1 cellular context compared by ENCODE assay signal in the genomic region with DNA sequence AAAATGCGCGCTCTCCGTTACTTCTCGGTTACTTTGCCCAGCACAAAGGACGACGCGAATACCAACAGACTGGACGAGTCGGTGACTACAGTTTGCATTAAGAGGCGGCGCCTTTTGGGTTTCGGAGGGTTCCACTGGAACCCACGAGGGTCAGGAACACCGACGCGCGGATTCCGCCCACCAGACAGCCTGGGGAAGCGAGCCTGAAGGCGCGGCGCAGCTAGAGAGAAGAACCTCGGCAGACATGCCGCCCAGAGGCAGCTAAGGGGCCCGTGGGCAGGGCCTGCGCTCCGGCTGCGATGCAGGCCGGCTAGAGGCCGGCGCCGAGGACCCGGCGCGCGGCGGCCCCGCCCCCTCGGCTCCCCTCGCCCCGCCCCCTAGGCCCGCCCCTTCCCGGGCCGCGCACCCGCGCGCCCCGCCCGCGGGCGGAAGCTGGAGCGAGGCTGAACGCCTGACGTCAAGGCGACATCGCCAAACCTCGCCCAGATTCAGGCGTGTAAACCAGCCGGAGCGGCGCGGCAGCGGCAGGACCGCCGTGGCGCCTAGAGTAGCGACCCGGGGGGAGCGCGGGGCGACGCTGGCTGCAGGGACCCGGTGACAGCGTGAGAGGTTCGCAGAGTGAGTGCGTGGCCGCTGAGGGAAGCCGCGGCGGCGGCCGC.
TF ChIP-seq lines count a peak whose summit lies in the region.

A gene (plus strand): TSS at position 465 of the 659 bp plus-strand sequence. CDS start 37,826 bp downstream, outside the sequence.

TF ChIP-seq in HepG2, 621 proteins besides CTCF, POLR2A, EP300 and RAD21 (continued from another document and continues in another):
- TF ChIP-seq, protein P1, sequence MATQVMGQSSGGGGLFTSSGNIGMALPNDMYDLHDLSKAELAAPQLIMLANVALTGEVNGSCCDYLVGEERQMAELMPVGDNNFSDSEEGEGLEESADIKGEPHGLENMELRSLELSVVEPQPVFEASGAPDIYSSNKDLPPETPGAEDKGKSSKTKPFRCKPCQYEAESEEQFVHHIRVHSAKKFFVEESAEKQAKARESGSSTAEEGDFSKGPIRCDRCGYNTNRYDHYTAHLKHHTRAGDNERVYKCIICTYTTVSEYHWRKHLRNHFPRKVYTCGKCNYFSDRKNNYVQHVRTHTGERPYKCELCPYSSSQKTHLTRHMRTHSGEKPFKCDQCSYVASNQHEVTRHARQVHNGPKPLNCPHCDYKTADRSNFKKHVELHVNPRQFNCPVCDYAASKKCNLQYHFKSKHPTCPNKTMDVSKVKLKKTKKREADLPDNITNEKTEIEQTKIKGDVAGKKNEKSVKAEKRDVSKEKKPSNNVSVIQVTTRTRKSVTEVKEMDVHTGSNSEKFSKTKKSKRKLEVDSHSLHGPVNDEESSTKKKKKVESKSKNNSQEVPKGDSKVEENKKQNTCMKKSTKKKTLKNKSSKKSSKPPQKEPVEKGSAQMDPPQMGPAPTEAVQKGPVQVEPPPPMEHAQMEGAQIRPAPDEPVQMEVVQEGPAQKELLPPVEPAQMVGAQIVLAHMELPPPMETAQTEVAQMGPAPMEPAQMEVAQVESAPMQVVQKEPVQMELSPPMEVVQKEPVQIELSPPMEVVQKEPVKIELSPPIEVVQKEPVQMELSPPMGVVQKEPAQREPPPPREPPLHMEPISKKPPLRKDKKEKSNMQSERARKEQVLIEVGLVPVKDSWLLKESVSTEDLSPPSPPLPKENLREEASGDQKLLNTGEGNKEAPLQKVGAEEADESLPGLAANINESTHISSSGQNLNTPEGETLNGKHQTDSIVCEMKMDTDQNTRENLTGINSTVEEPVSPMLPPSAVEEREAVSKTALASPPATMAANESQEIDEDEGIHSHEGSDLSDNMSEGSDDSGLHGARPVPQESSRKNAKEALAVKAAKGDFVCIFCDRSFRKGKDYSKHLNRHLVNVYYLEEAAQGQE (IDR thresholded peaks at IDR 0.05; ENCODE audit: borderline replicate concordance in 1 of 2, low read depth in 1 of 2, low read length in 2 of 2): peak in 1 of 2 experiments; percentile 7; a peak in 1 of 4 replicates
- no peak for TF ChIP-seq CENPX (CRISPR knock-in tag; IDR thresholded peaks at IDR 0.05)
- no peak for TF ChIP-seq GLI4 (CRISPR knock-in tag; IDR thresholded peaks at IDR 0.05; ENCODE audit: borderline replicate concordance)
- TF ChIP-seq, protein P2, sequence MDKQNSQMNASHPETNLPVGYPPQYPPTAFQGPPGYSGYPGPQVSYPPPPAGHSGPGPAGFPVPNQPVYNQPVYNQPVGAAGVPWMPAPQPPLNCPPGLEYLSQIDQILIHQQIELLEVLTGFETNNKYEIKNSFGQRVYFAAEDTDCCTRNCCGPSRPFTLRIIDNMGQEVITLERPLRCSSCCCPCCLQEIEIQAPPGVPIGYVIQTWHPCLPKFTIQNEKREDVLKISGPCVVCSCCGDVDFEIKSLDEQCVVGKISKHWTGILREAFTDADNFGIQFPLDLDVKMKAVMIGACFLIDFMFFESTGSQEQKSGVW (CRISPR knock-in tag; IDR thresholded peaks at IDR 0.05; ENCODE audit: borderline replicate concordance): no peak
- no peak for TF ChIP-seq ZNF3 (CRISPR knock-in tag; IDR thresholded peaks at IDR 0.05)
- no peak for TF ChIP-seq SIX1 (CRISPR knock-in tag; IDR thresholded peaks at IDR 0.05; ENCODE audit: borderline replicate concordance)
- TF ChIP-seq ZFP82 (CRISPR knock-in tag; IDR thresholded peaks at IDR 0.05; ENCODE audit: borderline replicate concordance): 0 out of 2 replicates have a peak, but pooled peaks have one; percentile 58
- TF ChIP-seq TP53 (CRISPR knock-in tag; conservative IDR thresholded peaks at IDR 0.05): peak; percentile 76; the same call in 1 of the 2 replicates
- peak; percentile 76; the same call in 1 of the 2 replicates for TF ChIP-seq ZNF891 (CRISPR knock-in tag; IDR thresholded peaks at IDR 0.05)
- TF ChIP-seq, protein P3, sequence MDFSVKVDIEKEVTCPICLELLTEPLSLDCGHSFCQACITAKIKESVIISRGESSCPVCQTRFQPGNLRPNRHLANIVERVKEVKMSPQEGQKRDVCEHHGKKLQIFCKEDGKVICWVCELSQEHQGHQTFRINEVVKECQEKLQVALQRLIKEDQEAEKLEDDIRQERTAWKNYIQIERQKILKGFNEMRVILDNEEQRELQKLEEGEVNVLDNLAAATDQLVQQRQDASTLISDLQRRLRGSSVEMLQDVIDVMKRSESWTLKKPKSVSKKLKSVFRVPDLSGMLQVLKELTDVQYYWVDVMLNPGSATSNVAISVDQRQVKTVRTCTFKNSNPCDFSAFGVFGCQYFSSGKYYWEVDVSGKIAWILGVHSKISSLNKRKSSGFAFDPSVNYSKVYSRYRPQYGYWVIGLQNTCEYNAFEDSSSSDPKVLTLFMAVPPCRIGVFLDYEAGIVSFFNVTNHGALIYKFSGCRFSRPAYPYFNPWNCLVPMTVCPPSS (IDR thresholded peaks at IDR 0.05): no peak
- no peak for TF ChIP-seq ZNF468 (CRISPR knock-in tag; IDR thresholded peaks at IDR 0.05)
- TF ChIP-seq, protein P4, sequence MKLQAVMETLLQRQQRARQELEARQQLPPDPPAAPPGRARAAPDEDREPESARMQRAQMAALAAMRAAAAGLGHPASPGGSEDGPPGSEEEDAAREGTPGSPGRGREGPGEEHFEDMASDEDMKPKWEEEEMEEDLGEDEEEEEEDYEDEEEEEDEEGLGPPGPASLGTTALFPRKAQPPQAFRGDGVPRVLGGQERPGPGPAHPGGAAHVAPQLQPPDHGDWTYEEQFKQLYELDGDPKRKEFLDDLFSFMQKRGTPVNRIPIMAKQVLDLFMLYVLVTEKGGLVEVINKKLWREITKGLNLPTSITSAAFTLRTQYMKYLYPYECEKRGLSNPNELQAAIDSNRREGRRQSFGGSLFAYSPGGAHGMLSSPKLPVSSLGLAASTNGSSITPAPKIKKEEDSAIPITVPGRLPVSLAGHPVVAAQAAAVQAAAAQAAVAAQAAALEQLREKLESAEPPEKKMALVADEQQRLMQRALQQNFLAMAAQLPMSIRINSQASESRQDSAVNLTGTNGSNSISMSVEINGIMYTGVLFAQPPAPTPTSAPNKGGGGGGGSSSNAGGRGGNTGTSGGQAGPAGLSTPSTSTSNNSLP (IDR thresholded peaks at IDR 0.05; ENCODE audit: low read depth, low read length): no peak
- TF ChIP-seq, protein P5, sequence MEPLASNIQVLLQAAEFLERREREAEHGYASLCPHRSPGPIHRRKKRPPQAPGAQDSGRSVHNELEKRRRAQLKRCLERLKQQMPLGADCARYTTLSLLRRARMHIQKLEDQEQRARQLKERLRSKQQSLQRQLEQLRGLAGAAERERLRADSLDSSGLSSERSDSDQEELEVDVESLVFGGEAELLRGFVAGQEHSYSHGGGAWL (CRISPR knock-in tag; IDR thresholded peaks at IDR 0.05): peak; percentile 79; the same call in 1 of the 2 replicates
- no peak for TF ChIP-seq REPIN1 (CRISPR knock-in tag; IDR thresholded peaks at IDR 0.05; ENCODE audit: borderline replicate concordance, low read depth)
- peak; percentile 76; the same call in 1 of the 2 replicates for TF ChIP-seq TMF1 (CRISPR knock-in tag; IDR thresholded peaks at IDR 0.05; ENCODE audit: low read depth)
- TF ChIP-seq, protein P6, sequence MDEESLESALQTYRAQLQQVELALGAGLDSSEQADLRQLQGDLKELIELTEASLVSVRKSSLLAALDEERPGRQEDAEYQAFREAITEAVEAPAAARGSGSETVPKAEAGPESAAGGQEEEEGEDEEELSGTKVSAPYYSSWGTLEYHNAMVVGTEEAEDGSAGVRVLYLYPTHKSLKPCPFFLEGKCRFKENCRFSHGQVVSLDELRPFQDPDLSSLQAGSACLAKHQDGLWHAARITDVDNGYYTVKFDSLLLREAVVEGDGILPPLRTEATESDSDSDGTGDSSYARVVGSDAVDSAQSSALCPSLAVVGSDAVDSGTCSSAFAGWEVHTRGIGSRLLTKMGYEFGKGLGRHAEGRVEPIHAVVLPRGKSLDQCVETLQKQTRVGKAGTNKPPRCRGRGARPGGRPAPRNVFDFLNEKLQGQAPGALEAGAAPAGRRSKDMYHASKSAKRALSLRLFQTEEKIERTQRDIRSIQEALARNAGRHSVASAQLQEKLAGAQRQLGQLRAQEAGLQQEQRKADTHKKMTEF (CRISPR knock-in tag; IDR thresholded peaks at IDR 0.05): peak; percentile 72
- no peak for TF ChIP-seq ZFP62 (CRISPR knock-in tag; IDR thresholded peaks at IDR 0.05)
- peak; percentile 81 for TF ChIP-seq ZSCAN21 (CRISPR knock-in tag; IDR thresholded peaks at IDR 0.05; ENCODE audit: borderline replicate concordance)
- no peak for TF ChIP-seq FOXP1 (IDR thresholded peaks at IDR 0.05)
- no peak for TF ChIP-seq FOXP1 (CRISPR knock-in tag; IDR thresholded peaks at IDR 0.05)
- TF ChIP-seq NBN (conservative IDR thresholded peaks at IDR 0.05): no peak
- TF ChIP-seq RXRB (CRISPR knock-in tag; IDR thresholded peaks at IDR 0.05; ENCODE audit: borderline replicate concordance): peak; percentile 11; the same call in 1 of the 2 replicates
- TF ChIP-seq TCF7 (IDR thresholded peaks at IDR 0.05; ENCODE audit: low read depth): no peak
- TF ChIP-seq CREM (IDR thresholded peaks at IDR 0.05): 0 out of 2 replicates have a peak, but pooled peaks have one; percentile 6
- no peak for TF ChIP-seq CREM (CRISPR knock-in tag; IDR thresholded peaks at IDR 0.05)
- TF ChIP-seq, protein P7, sequence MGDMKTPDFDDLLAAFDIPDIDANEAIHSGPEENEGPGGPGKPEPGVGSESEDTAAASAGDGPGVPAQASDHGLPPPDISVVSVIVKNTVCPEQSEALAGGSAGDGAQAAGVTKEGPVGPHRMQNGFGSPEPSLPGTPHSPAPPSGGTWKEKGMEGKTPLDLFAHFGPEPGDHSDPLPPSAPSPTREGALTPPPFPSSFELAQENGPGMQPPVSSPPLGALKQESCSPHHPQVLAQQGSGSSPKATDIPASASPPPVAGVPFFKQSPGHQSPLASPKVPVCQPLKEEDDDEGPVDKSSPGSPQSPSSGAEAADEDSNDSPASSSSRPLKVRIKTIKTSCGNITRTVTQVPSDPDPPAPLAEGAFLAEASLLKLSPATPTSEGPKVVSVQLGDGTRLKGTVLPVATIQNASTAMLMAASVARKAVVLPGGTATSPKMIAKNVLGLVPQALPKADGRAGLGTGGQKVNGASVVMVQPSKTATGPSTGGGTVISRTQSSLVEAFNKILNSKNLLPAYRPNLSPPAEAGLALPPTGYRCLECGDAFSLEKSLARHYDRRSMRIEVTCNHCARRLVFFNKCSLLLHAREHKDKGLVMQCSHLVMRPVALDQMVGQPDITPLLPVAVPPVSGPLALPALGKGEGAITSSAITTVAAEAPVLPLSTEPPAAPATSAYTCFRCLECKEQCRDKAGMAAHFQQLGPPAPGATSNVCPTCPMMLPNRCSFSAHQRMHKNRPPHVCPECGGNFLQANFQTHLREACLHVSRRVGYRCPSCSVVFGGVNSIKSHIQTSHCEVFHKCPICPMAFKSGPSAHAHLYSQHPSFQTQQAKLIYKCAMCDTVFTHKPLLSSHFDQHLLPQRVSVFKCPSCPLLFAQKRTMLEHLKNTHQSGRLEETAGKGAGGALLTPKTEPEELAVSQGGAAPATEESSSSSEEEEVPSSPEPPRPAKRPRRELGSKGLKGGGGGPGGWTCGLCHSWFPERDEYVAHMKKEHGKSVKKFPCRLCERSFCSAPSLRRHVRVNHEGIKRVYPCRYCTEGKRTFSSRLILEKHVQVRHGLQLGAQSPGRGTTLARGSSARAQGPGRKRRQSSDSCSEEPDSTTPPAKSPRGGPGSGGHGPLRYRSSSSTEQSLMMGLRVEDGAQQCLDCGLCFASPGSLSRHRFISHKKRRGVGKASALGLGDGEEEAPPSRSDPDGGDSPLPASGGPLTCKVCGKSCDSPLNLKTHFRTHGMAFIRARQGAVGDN (CRISPR knock-in tag; IDR thresholded peaks at IDR 0.05): peak; percentile 87
- TF ChIP-seq, protein P8, sequence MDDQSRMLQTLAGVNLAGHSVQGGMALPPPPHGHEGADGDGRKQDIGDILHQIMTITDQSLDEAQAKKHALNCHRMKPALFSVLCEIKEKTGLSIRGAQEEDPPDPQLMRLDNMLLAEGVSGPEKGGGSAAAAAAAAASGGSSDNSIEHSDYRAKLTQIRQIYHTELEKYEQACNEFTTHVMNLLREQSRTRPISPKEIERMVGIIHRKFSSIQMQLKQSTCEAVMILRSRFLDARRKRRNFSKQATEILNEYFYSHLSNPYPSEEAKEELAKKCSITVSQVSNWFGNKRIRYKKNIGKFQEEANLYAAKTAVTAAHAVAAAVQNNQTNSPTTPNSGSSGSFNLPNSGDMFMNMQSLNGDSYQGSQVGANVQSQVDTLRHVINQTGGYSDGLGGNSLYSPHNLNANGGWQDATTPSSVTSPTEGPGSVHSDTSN (CRISPR knock-in tag; IDR thresholded peaks at IDR 0.05; ENCODE audit: borderline replicate concordance): no peak
- no peak for TF ChIP-seq NFKBIZ (CRISPR knock-in tag; IDR thresholded peaks at IDR 0.05)
- TF ChIP-seq, protein P9, sequence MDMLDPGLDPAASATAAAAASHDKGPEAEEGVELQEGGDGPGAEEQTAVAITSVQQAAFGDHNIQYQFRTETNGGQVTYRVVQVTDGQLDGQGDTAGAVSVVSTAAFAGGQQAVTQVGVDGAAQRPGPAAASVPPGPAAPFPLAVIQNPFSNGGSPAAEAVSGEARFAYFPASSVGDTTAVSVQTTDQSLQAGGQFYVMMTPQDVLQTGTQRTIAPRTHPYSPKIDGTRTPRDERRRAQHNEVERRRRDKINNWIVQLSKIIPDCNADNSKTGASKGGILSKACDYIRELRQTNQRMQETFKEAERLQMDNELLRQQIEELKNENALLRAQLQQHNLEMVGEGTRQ (IDR thresholded peaks at IDR 0.05; ENCODE audit: low read depth, low read length): no peak
- TF ChIP-seq, protein P9 (CRISPR knock-in tag; IDR thresholded peaks at IDR 0.05; ENCODE audit: borderline replicate concordance): no peak
- TF ChIP-seq ZNF569 (CRISPR knock-in tag; IDR thresholded peaks at IDR 0.05; ENCODE audit: borderline replicate concordance): no peak
- peak; percentile 76 for TF ChIP-seq ASH2L (IDR thresholded peaks at IDR 0.05; ENCODE audit: insufficient read length, low read depth, low read length)
- no peak for TF ChIP-seq HNF4G (IDR thresholded peaks at IDR 0.05; ENCODE audit: borderline replicate concordance, low read depth, low read length)
- TF ChIP-seq HNF4G (CRISPR knock-in tag; IDR thresholded peaks at IDR 0.05; ENCODE audit: borderline replicate concordance, low read depth): no peak
- peak; percentile 41; the same call in 1 of the 2 replicates for TF ChIP-seq ZNF703 (CRISPR knock-in tag; IDR thresholded peaks at IDR 0.05; ENCODE audit: borderline replicate concordance)
- TF ChIP-seq, protein P10, sequence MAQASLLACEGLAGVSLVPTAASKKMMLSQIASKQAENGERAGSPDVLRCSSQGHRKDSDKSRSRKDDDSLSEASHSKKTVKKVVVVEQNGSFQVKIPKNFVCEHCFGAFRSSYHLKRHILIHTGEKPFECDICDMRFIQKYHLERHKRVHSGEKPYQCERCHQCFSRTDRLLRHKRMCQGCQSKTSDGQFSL (CRISPR knock-in tag; IDR thresholded peaks at IDR 0.05): no peak
- 0 out of 2 replicates have a peak, but pooled peaks have one; percentile 40 for TF ChIP-seq ZNF343 (CRISPR knock-in tag; IDR thresholded peaks at IDR 0.05)
- TF ChIP-seq SRSF4 (IDR thresholded peaks at IDR 0.05; ENCODE audit: low read depth, low read length, poor library complexity, severe bottlenecking): no peak
- no peak for TF ChIP-seq SALL2 (CRISPR knock-in tag; IDR thresholded peaks at IDR 0.05)
- no peak for TF ChIP-seq ZNF83 (CRISPR knock-in tag; IDR thresholded peaks at IDR 0.05; ENCODE audit: borderline replicate concordance)
- TF ChIP-seq HOXA7 (CRISPR knock-in tag; IDR thresholded peaks at IDR 0.05): no peak
- TF ChIP-seq ZBTB42 (CRISPR knock-in tag; IDR thresholded peaks at IDR 0.05): no peak
- TF ChIP-seq KLF11 (CRISPR knock-in tag; IDR thresholded peaks at IDR 0.05): no peak
- no peak for TF ChIP-seq SRF (IDR thresholded peaks at IDR 0.05; ENCODE audit: low read depth, low read length)
